Comparison of ENCODE assay signal across 15 cellular contexts in genomic region chr1:215166886-215167285, GRCh38.
DNase-seq lines count a peak whose midpoint lies in the region; ATAC-seq and TF ChIP-seq lines count a peak whose summit lies in the region.
"Had no signal": no experiment of that assay in that cellular context is flagged by ENCODE, and none has a peak within 500 bp of the region (broad histone marks: within the 10 kb centered on the region; RNA-seq: fewer than 3 reads in every experiment).

No MANE protein-coding gene starts in this region.

- H2AFZ ChIP-seq in OCI-LY7 (ENCODE audit: low read length) = no peak overlapping the region

- no peaks in the 10 kb centered on the region for H3K79me2 ChIP-seq in OCI-LY7 (ENCODE audit: insufficient read depth, low read depth, low read length)

- no peak overlapping the region for H3K27ac ChIP-seq in OCI-LY7 (ENCODE audit: low read depth, low read length, poor library complexity, severe bottlenecking)
- H3K27ac ChIP-seq: SJSA1 had no signal

- no peaks in the 10 kb centered on the region for H3K4me1 ChIP-seq in OCI-LY7 (ENCODE audit: insufficient read depth, low read length, poor library complexity, severe bottlenecking)
- H3K4me1 ChIP-seq: SJSA1 had no signal

- no peaks in the 10 kb centered on the region for H3K9me3 ChIP-seq in OCI-LY7 (ENCODE audit: low read length)
- H3K9me3 ChIP-seq: SJSA1 had no signal

- peak; percentile 9 for DNase-seq in GM03348 (ENCODE audit: low spot score)
- peak; percentile 75 for DNase-seq in LHCN-M2 (ENCODE audit: low read depth)
- peak; percentile 19 for DNase-seq in epithelial cell of esophagus (ENCODE audit: low read depth)
- DNase-seq in non-pigmented ciliary epithelial cell (ENCODE audit: low read depth) = peak; percentile 34
- no peak for DNase-seq in OCI-LY7 (ENCODE audit: low spot score)
- no peak for DNase-seq in epidermal melanocyte (ENCODE audit: insufficient read length, low spot score)
- DNase-seq in hypothalamus (lab: John Stamatoyannopoulos, UW) = no peak
- DNase-seq: DMS 273 treated with DMSO at 0.1 percent for 48 hours, GF-D8, NCI-H1436 treated with DMSO at 0.1 percent for 48 hours, NCI-H2081 treated with DMSO at 0.1 percent for 48 hours, NCI-H510A, NCI-H774 had no signal

- no TSS peak for BruUV-seq in OCI-LY7 (replicated peaks; lab: Mats Ljungman, UMichigan)

- no peaks in the 10 kb centered on the region for H3K36me3 ChIP-seq in OCI-LY7 (ENCODE audit: insufficient read depth, low read length)
- H3K36me3 ChIP-seq: SJSA1 had no signal

- TF ChIP-seq CTCF in epithelial cell of esophagus (IDR thresholded peaks at IDR 0.05; ENCODE audit: insufficient read depth, low read depth, low read length, missing control alignments) = no peak
- no peak for TF ChIP-seq CTCF in OCI-LY7 (conservative IDR thresholded peaks at IDR 0.05; ENCODE audit: low read length)

- H4K20me1 ChIP-seq in OCI-LY7 (ENCODE audit: insufficient read depth, low read length) = no peaks in the 10 kb centered on the region

- no peaks in the 10 kb centered on the region for H3K9me2 ChIP-seq in OCI-LY7 (ENCODE audit: insufficient read depth, low read length)

- CTCF ChIA-PET in OCI-LY7 (lab: Charles Lee; ENCODE audit: unreplicated experiment) = no interaction called here

- no peak overlapping the region for H3K4me2 ChIP-seq in OCI-LY7 (ENCODE audit: low read length)

- intact Hi-C loops in OCI-LY7 (cut with micrococcal nuclease; ENCODE audit: unreplicated experiment) = no loop called here

- POLR2A ChIA-PET in OCI-LY7 (lab: Charles Lee) = no interaction called here

- H3K4me3 ChIP-seq in epithelial cell of esophagus (ENCODE audit: low read length) (no peak overlapping the region), OCI-LY7 (ENCODE audit: low read depth, low read length, poor library complexity, severe bottlenecking) (no peak overlapping the region)
- H3K4me3 ChIP-seq: SJSA1 had no signal

- no peak for ATAC-seq in HG03571 (IDR thresholded peaks at IDR 0.05; ENCODE audit: unreplicated experiment)

Comparison
In these comparisons a context has a peak if more than half of its experiments do, and no peak if none do; other contexts are left out.
1. DNase-seq: peak in GM03348 (single experiment), LHCN-M2 (single experiment), epithelial cell of esophagus (single experiment) and non-pigmented ciliary epithelial cell (single experiment); none in OCI-LY7 (single experiment), epidermal melanocyte (single experiment) and hypothalamus (0 of 51).